In the genomic region with DNA sequence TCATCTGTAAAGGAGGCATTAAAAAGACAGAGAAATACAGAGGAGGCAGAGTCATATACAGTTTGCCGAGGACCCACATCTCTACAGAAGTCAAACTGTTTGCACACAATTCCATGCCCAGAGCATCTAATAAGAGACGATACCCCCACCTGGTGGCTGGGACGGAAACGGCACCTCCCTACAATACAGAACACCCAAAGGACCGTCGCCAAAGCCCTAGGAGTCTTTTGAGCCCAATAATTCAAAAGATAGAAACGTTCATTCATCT, we compare ENCODE assay signal across 8 cellular contexts. TPM values are rescaled to one million over a fixed set of nuclear protein-coding genes. Genes with fewer than 3 reads are reported as not detected.
DNase-seq lines count a peak whose midpoint lies in the region; ATAC-seq and TF ChIP-seq lines count a peak whose summit lies in the region.

No MANE protein-coding gene starts in this region.

- H3K9me3 ChIP-seq in BLaER1 treated with 17β-estradiol and CSF1 and Interleukin-3, amounts not matched to agents 10 nM and 100 nM (replicated peaks in 1 of 11) = peaks cover 0 to 18% (median 0%) of the 10 kb centered on the region in 11 experiments; a peak in 7 of 22 replicates
- H3K9me3 ChIP-seq in lung (ENCODE audit: control insufficient read depth in 2 of 2, insufficient read depth in 1 of 2, low read length in 1 of 2) = no peaks in the 10 kb centered on the region

- H3K36me3 ChIP-seq in BLaER1 treated with 17β-estradiol and CSF1 and Interleukin-3, amounts not matched to agents 10 nM and 100 nM = peaks cover 29 to 49% (median 40%) of the 10 kb centered on the region in 11 experiments
- peaks cover 3 to 17% of the 10 kb centered on the region in 2 donors for H3K36me3 ChIP-seq in lung (ENCODE audit: control insufficient read depth in 2 of 2, insufficient read depth in 2 of 2, low read length in 2 of 2)

- no peaks in the 10 kb centered on the region for H3K27me3 ChIP-seq in BLaER1 treated with 17β-estradiol and CSF1 and Interleukin-3, amounts not matched to agents 10 nM and 100 nM
- H3K27me3 ChIP-seq in dorsolateral prefrontal cortex = peaks cover 0 to 10% (median 0%) of the 10 kb centered on the region in 45 donors
- H3K27me3 ChIP-seq in lung (ENCODE audit: control insufficient read depth, insufficient read depth) = no peaks in the 10 kb centered on the region

- DNase-seq in NCI-H748 treated with DMSO at 0.1 percent for 48 hours (lab: John Stamatoyannopoulos, UW) (peak; percentile 99), dorsolateral prefrontal cortex (peak; percentile 73 to 96 (median 86)), lung (ENCODE audit: low spot score) (peak; percentile 93)
- peak; percentile 93 to 95 for DNase-seq in activated CD4-positive, alpha-beta T cell treated with anti-CD3 and anti-CD28 coated beads, Interleukin-2, amount 50 U/mL, for 48 hours
- peak; percentile 81 to 91 (median 89) for DNase-seq in stimulated activated CD4-positive, alpha-beta T cell treated with anti-CD3 and anti-CD28 coated beads, TNF-alpha, amount 100 ng/mL, for 24 hours (ENCODE audit: low read depth in 3 of 3)

- WGBS in lung, 2 donors = 0% methylated on average over 7 of the region's 7 CpGs

- peak overlapping the region; percentile 84 to 100 (median 97) for H3K4me2 ChIP-seq in BLaER1 treated with 17β-estradiol and CSF1 and Interleukin-3, amounts not matched to agents 10 nM and 100 nM

- intact Hi-C loops in dorsolateral prefrontal cortex (cut with DNase I) = loop anchor here in 1 of 2 donors (2.0 kb wide), 2 partner anchors 15 to 23 kb away; partner anchors contain the start of gene RPS16

- H3K4me3 ChIP-seq in BLaER1 treated with 17β-estradiol and CSF1 and Interleukin-3, amounts not matched to agents 10 nM and 100 nM = peak overlapping the region; percentile 1 to 100 (median 96); a peak in 15 of 20 replicates
- H3K4me3 ChIP-seq in dorsolateral prefrontal cortex (peak overlapping the region; percentile 60 to 96 (median 83)), lung (no peak overlapping the region)

- peak overlapping the region; percentile 95 to 100 (median 98) for H3K9ac ChIP-seq in BLaER1 treated with 17β-estradiol and CSF1 and Interleukin-3, amounts not matched to agents 10 nM and 100 nM

- H4K20me1 ChIP-seq in BLaER1 treated with 17β-estradiol and CSF1 and Interleukin-3, amounts not matched to agents 10 nM and 100 nM = peaks cover 27 to 59% (median 54%) of the 10 kb centered on the region in 11 experiments

- H3K27ac ChIP-seq in BLaER1 treated with 17β-estradiol and CSF1 and Interleukin-3, amounts not matched to agents 10 nM and 100 nM = peak overlapping the region; percentile 93 to 100 (median 99)
- H3K27ac ChIP-seq in dorsolateral prefrontal cortex (peak overlapping the region in 58 of 59 donors; percentile 42 to 98 (median 93)), lung (ENCODE audit: low read depth in 1 of 2, low read length in 1 of 2) (peak overlapping the region; percentile 40 to 97)

- TF ChIP-seq CTCF in dorsolateral prefrontal cortex (IDR thresholded peaks at IDR 0.05 in 54 of 56, conservative IDR thresholded peaks at IDR 0.05 in 2 of 56; ENCODE audit: low read depth in 1 of 56, partially characterized antibody in 56 of 56) (peak; percentile 83 to 99 (median 93)), lung (IDR thresholded peaks at IDR 0.05; ENCODE audit: control extremely low read depth, extremely low read depth) (peak; percentile 84)

- ATAC-seq in GM19452 (IDR thresholded peaks at IDR 0.05; ENCODE audit: unreplicated experiment) (peak; percentile 29), HG03565 (IDR thresholded peaks at IDR 0.05; ENCODE audit: unreplicated experiment) (peak; percentile 13), lung (ENCODE audit: insufficient read depth, low FRiP score) (peak; percentile 14)

- peaks cover 33 to 64% (median 41%) of the 10 kb centered on the region in 10 experiments for H3K4me1 ChIP-seq in BLaER1 treated with 17β-estradiol and CSF1 and Interleukin-3, amounts not matched to agents 10 nM and 100 nM
- H3K4me1 ChIP-seq in lung (ENCODE audit: control insufficient read depth in 2 of 2, insufficient read depth in 2 of 2, low read length in 2 of 2) = peaks cover 0 to 11% of the 10 kb centered on the region in 2 donors

RNA-seq across cellular contexts. Expression of gene PLEKHG2, which starts 0.7 kb away (rescaled TPM):
- 10 to 100 TPM in 50 of 120 experiments, 1 to 10 TPM in 70; 2.1 to 25.5 (median 9.2) TPM for total RNA-seq in dorsolateral prefrontal cortex
- total RNA-seq in lung = 10 to 100 TPM; 33.4 to 52.7 TPM
- 10 to 100 TPM; 15.5 to 20.9 TPM for polyA plus RNA-seq in lung

RNA-seq across cellular contexts. Expression of gene ZFP36, which starts 5.1 kb away (rescaled TPM):
- 100 to 1,000 TPM in 17 of 120 experiments, 10 to 100 TPM in 99, 1 to 10 TPM in 4; 7.0 to 246 (median 38.2) TPM for total RNA-seq in dorsolateral prefrontal cortex
- total RNA-seq in lung = 100 to 1,000 TPM in 1 of 2 donors, 10 to 100 TPM in 1; 41.2 to 170 TPM
- 100 to 1,000 TPM; 174 to 655 TPM for polyA plus RNA-seq in lung

RNA-seq across cellular contexts. Expression of gene MED29, which starts 20.6 kb away (rescaled TPM):
- total RNA-seq in dorsolateral prefrontal cortex = 10 to 100 TPM; 41.8 to 99.7 (median 69.9) TPM
- total RNA-seq in lung = 10 to 100 TPM; 16.5 to 36.3 TPM
- polyA plus RNA-seq in lung = 10 to 100 TPM; 29.4 to 36.8 TPM

RNA-seq across cellular contexts. Expression of gene PAF1, which starts 20.9 kb away (rescaled TPM):
- total RNA-seq in dorsolateral prefrontal cortex (10 to 100 TPM; 33.5 to 65.7 (median 46.2) TPM), lung (10 to 100 TPM; 24.8 to 32.9 TPM)
- polyA plus RNA-seq in lung = 10 to 100 TPM; 35.1 to 41.8 TPM

RNA-seq across cellular contexts. Expression of gene RPS16, which starts 24.0 kb away (rescaled TPM):
- total RNA-seq in dorsolateral prefrontal cortex (100 to 1,000 TPM; 365 to 780 (median 506) TPM), lung (1,000 to 10,000 TPM in 1 of 2 donors, 100 to 1,000 TPM in 1; 108 to 1,772 TPM)
- polyA plus RNA-seq in lung = 1,000 to 10,000 TPM; 2,468 to 3,242 TPM
